In the genomic region with DNA sequence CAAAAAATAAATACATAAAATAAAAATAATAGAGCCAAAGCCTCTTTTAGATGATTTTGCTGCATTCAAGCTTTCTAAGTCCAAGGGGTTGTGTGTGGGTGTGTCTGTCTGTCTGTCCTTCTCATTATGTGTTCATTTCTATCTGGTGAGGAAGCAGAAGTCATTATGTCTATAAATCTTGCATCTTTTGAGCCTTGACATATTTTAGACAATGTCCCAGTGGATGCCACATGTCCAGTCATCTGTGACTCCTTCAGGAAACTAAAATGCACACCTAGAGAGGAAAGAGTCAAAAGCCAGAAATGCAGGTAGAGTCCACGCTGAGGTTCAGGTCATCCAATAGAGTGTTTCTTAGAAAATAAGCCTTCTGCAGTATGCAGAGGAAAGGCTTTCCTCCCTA, we compare ENCODE assay signal across 17 cellular contexts.
"Had no signal": no experiment of that assay in that cellular context is flagged by ENCODE, and none has a peak within 500 bp of the region (broad histone marks: within the 10 kb centered on the region; RNA-seq: fewer than 3 reads in every experiment).

No MANE protein-coding gene starts in this region.

- H3K27me3 Mint-ChIP-seq: activated CD4-positive, alpha-beta memory T cell treated with anti-CD3 and anti-CD28 coated beads for 36 hours; activated CD4-positive, alpha-beta T cell treated with anti-CD3 and anti-CD28 coated beads for 36 hours; activated naive CD8-positive, alpha-beta T cell had no signal

- ATAC-seq: activated CD4-positive, alpha-beta T cell treated with anti-CD3 and anti-CD28 coated beads for 36 hours; activated T-cell treated with anti-CD3 and anti-CD28 coated beads, Interleukin-2, amount 50 U/mL, for 4 hours had no signal

- H3K27ac Mint-ChIP-seq: activated CD4-positive, alpha-beta memory T cell treated with anti-CD3 and anti-CD28 coated beads for 36 hours; activated CD4-positive, alpha-beta T cell treated with anti-CD3 and anti-CD28 coated beads for 36 hours; activated naive CD8-positive, alpha-beta T cell; neural progenitor cell had no signal

- H3K36me3 Mint-ChIP-seq: activated CD4-positive, alpha-beta memory T cell treated with anti-CD3 and anti-CD28 coated beads for 36 hours had no signal

- DNase-seq: activated CD4-positive, alpha-beta memory T cell treated with anti-CD3 and anti-CD28 coated beads for 36 hours; activated CD4-positive, alpha-beta T cell treated with anti-CD3 and anti-CD28 coated beads for 36 hours; activated gamma-delta T cell; activated T-cell treated with anti-CD3 and anti-CD28 coated beads, Interleukin-2, amount 50 U/mL, for 4 hours; amniotic stem cell; central memory CD4-positive, alpha-beta T cell; cortex of kidney; effector CD4-positive, alpha-beta T cell; esophagus squamous epithelium; kidney; mesenchymal stem cell; stimulated activated CD4-positive, alpha-beta T cell treated with anti-CD3 and anti-CD28 coated beads, Interleukin-1b, Interleukin-23, amount 100 ng/mL, for 48 hours; T1000; thyroid gland; uterus had no signal

- H3K9me3 Mint-ChIP-seq: activated CD4-positive, alpha-beta memory T cell treated with anti-CD3 and anti-CD28 coated beads for 36 hours; activated T-cell treated with anti-CD3 and anti-CD28 coated beads, Interleukin-2, amount 50 U/mL, for 4 hours; neural progenitor cell had no signal

- H3K4me3 Mint-ChIP-seq: activated CD4-positive, alpha-beta memory T cell treated with anti-CD3 and anti-CD28 coated beads for 36 hours; activated CD4-positive, alpha-beta T cell treated with anti-CD3 and anti-CD28 coated beads for 36 hours; activated naive CD8-positive, alpha-beta T cell; activated T-cell treated with anti-CD3 and anti-CD28 coated beads, Interleukin-2, amount 50 U/mL, for 4 hours had no signal
